ENCODE assay signal across 2 cellular contexts in genomic region chr11:102479733-102480132, GRCh38.
TF ChIP-seq lines count a peak whose summit lies in the region.

No MANE protein-coding gene starts in this region.

TF ChIP-seq in SK-N-SH, 30 proteins besides CTCF, POLR2A, EP300 and RAD21 (continued from another document):
- TF ChIP-seq SIN3A (IDR thresholded peaks at IDR 0.05; ENCODE audit: borderline replicate concordance, low read depth, low read length) (no peak), GATA2 (CRISPR knock-in tag; IDR thresholded peaks at IDR 0.05) (no peak), YY1 (IDR thresholded peaks at IDR 0.05; ENCODE audit: low read depth) (no peak), NRF1 (IDR thresholded peaks at IDR 0.05; ENCODE audit: low read depth, low read length) (no peak), EZH2phosphoT487 (IDR thresholded peaks at IDR 0.05; ENCODE audit: borderline replicate concordance, low read depth) (no peak)

TF ChIP-seq in SK-N-SH treated with all-trans-retinoic acid at 6 μM for 48 hours, 23 proteins besides CTCF, POLR2A, EP300 and RAD21 (continued from another document):
- no peak for TF ChIP-seq POU6F1 (CRISPR knock-in tag; IDR thresholded peaks at IDR 0.05; ENCODE audit: borderline replicate concordance, low read depth)
- no peak for TF ChIP-seq ESRRG (CRISPR knock-in tag; IDR thresholded peaks at IDR 0.05)
- no peak for TF ChIP-seq TSHZ2 (CRISPR knock-in tag; IDR thresholded peaks at IDR 0.05)
- TF ChIP-seq ZNF70 (CRISPR knock-in tag; IDR thresholded peaks at IDR 0.05), result no peak
- TF ChIP-seq OSR1 (CRISPR knock-in tag; IDR thresholded peaks at IDR 0.05), result no peak
- TF ChIP-seq GLIS3 (CRISPR knock-in tag; IDR thresholded peaks at IDR 0.05), result no peak
- no peak for TF ChIP-seq CSRNP3 (CRISPR knock-in tag; IDR thresholded peaks at IDR 0.05)
- no peak for TF ChIP-seq BACH2 (CRISPR knock-in tag; IDR thresholded peaks at IDR 0.05; ENCODE audit: borderline replicate concordance)
- no peak for TF ChIP-seq TOX (CRISPR knock-in tag; IDR thresholded peaks at IDR 0.05; ENCODE audit: borderline replicate concordance)
TF ChIP-seq in SK-N-SH treated with all-trans-retinoic acid at 6 μM for 48 hours: peak in this region for 0.
